In genomic region chr11:70501026-70501901, GRCh38 we compare ENCODE assay signal across 16 cellular contexts.
DNase-seq lines count a peak whose midpoint lies in the region; ATAC-seq, FAIRE-seq and TF ChIP-seq lines count a peak whose summit lies in the region.
"Had no signal": no experiment of that assay in that cellular context is flagged by ENCODE, and none has a peak within 500 bp of the region (broad histone marks: within the 10 kb centered on the region; RNA-seq: fewer than 3 reads in every experiment).

No MANE protein-coding gene starts in this region.

- FAIRE-seq in bronchial epithelial cell (lab: Jason Lieb, UNC) = peak; percentile 40

- peaks cover 17% of the 10 kb centered on the region for H3K27me3 Mint-ChIP-seq in stimulated activated naive CD8-positive, alpha-beta T cell treated with anti-CD3 and anti-CD28 coated beads, Interleukin-15, amount 100 ng/mL, for 72 hours
- H3K27me3 Mint-ChIP-seq: activated CD4-positive, alpha-beta T cell treated with anti-CD3 and anti-CD28 coated beads, Interleukin-2, amount 10 ng/mL, durations not matched to agents 24 days and 14 days; activated naive CD8-positive, alpha-beta T cell treated with anti-CD3 and anti-CD28 coated beads, Interleukin-2, amount 50 U/mL, for 24 hours had no signal

- DNase-seq in Right ventricle myocardium superior (peak; percentile 73), right atrium auricular region (ENCODE audit: low spot score) (no peak), bronchial epithelial cell (ENCODE audit: low read depth) (no peak), left lung (peak; percentile 14 to 74), aorta (peak; percentile 68 to 84)
- DNase-seq in stimulated activated naive CD8-positive, alpha-beta T cell treated with anti-CD3 and anti-CD28 coated beads, Interleukin-15, amount 100 ng/mL, for 72 hours = no peak
- no peak for DNase-seq in stimulated activated CD8-positive, alpha-beta memory T cell treated with anti-CD3 and anti-CD28 coated beads, Interleukin-4, amount 100 ng/mL, for 48 hours
- no peak for DNase-seq in activated CD4-positive, alpha-beta T cell treated with anti-CD3 and anti-CD28 coated beads for 1 hour
- DNase-seq: activated CD4-positive, alpha-beta T cell treated with anti-CD3 and anti-CD28 coated beads, Interleukin-2, amount 10 ng/mL, durations not matched to agents 24 days and 14 days; activated naive CD8-positive, alpha-beta T cell treated with anti-CD3 and anti-CD28 coated beads, Interleukin-2, amount 50 U/mL, for 24 hours; activated T-cell treated with anti-CD3 and anti-CD28 coated beads, Interleukin-2, amount 50 U/mL, for 48 hours; mammary epithelial cell; NCI-H146 had no signal

- H3K36me3 ChIP-seq in right atrium auricular region = no peaks in the 10 kb centered on the region
- H3K36me3 ChIP-seq in bronchial epithelial cell (ENCODE audit: control insufficient read depth, insufficient read depth, low read length) = no peaks in the 10 kb centered on the region
- H3K36me3 ChIP-seq in left lung = no peaks in the 10 kb centered on the region
- H3K36me3 ChIP-seq in aorta (ENCODE audit: control insufficient read depth in 1 of 2, insufficient read depth in 2 of 2, low read length in 1 of 2) = no peaks in the 10 kb centered on the region

- no peaks in the 10 kb centered on the region for H3K4me1 Mint-ChIP-seq in stimulated activated naive CD8-positive, alpha-beta T cell treated with anti-CD3 and anti-CD28 coated beads, Interleukin-15, amount 100 ng/mL, for 72 hours
- H3K4me1 Mint-ChIP-seq: activated CD4-positive, alpha-beta T cell treated with anti-CD3 and anti-CD28 coated beads, Interleukin-2, amount 10 ng/mL, durations not matched to agents 24 days and 14 days; activated naive CD8-positive, alpha-beta T cell treated with anti-CD3 and anti-CD28 coated beads, Interleukin-2, amount 50 U/mL, for 24 hours had no signal

- no peaks in the 10 kb centered on the region for H3K9me3 ChIP-seq in right atrium auricular region
- no peaks in the 10 kb centered on the region for H3K9me3 ChIP-seq in left lung
- no peaks in the 10 kb centered on the region for H3K9me3 ChIP-seq in aorta (ENCODE audit: control insufficient read depth, low read length)

- H3K27me3 ChIP-seq in right atrium auricular region (no peaks in the 10 kb centered on the region), bronchial epithelial cell (ENCODE audit: control insufficient read depth, insufficient read depth, low read length) (no peaks in the 10 kb centered on the region), left lung (no peaks in the 10 kb centered on the region), aorta (ENCODE audit: control insufficient read depth in 1 of 2, insufficient read depth in 2 of 2, low read length in 1 of 2) (no peaks in the 10 kb centered on the region)

- intact Hi-C loops in Right ventricle myocardium superior (cut with DNase I) (no loop called here), left lung (cut with DNase I) (no loop called here), aorta (cut with DNase I) (no loop called here)

- H3K27ac Mint-ChIP-seq in stimulated activated naive CD8-positive, alpha-beta T cell treated with anti-CD3 and anti-CD28 coated beads, Interleukin-15, amount 100 ng/mL, for 72 hours = no peak overlapping the region
- H3K27ac Mint-ChIP-seq: activated CD4-positive, alpha-beta T cell treated with anti-CD3 and anti-CD28 coated beads, Interleukin-2, amount 10 ng/mL, durations not matched to agents 24 days and 14 days; activated naive CD8-positive, alpha-beta T cell treated with anti-CD3 and anti-CD28 coated beads, Interleukin-2, amount 50 U/mL, for 24 hours; T-helper 2 cell treated with Interferon-gamma antibody and Interleukin-4, amounts not matched to agents 5 μg/mL and 100 μg/mL, for 36 hours had no signal

- H3K4me3 Mint-ChIP-seq in stimulated activated naive CD8-positive, alpha-beta T cell treated with anti-CD3 and anti-CD28 coated beads, Interleukin-15, amount 100 ng/mL, for 72 hours = no peak overlapping the region
- H3K4me3 Mint-ChIP-seq: activated CD4-positive, alpha-beta T cell treated with anti-CD3 and anti-CD28 coated beads, Interleukin-2, amount 10 ng/mL, durations not matched to agents 24 days and 14 days; activated naive CD8-positive, alpha-beta T cell treated with anti-CD3 and anti-CD28 coated beads, Interleukin-2, amount 50 U/mL, for 24 hours; T-helper 2 cell treated with Interferon-gamma antibody and Interleukin-4, amounts not matched to agents 5 μg/mL and 100 μg/mL, for 36 hours had no signal

- WGBS in aorta, 2 donors = 11 to 16% methylated on average over 26 of the region's 26 CpGs

- H3K4me1 ChIP-seq in right atrium auricular region (no peaks in the 10 kb centered on the region), left lung (no peaks in the 10 kb centered on the region), aorta (ENCODE audit: control insufficient read depth in 1 of 2, insufficient read depth in 2 of 2, low read length in 2 of 2) (no peaks in the 10 kb centered on the region)

- H3K9me3 Mint-ChIP-seq in stimulated activated naive CD8-positive, alpha-beta T cell treated with anti-CD3 and anti-CD28 coated beads, Interleukin-15, amount 100 ng/mL, for 72 hours = no peaks in the 10 kb centered on the region
- H3K9me3 Mint-ChIP-seq: activated CD4-positive, alpha-beta T cell treated with anti-CD3 and anti-CD28 coated beads, Interleukin-2, amount 10 ng/mL, durations not matched to agents 24 days and 14 days; activated naive CD8-positive, alpha-beta T cell treated with anti-CD3 and anti-CD28 coated beads, Interleukin-2, amount 50 U/mL, for 24 hours; T-helper 2 cell treated with Interferon-gamma antibody and Interleukin-4, amounts not matched to agents 5 μg/mL and 100 μg/mL, for 36 hours had no signal

- no peak overlapping the region for H3K4me3 ChIP-seq in right atrium auricular region
- H3K4me3 ChIP-seq in bronchial epithelial cell (ENCODE audit: low read depth, low read length) = no peak overlapping the region
- no peak overlapping the region for H3K4me3 ChIP-seq in left lung
- H3K4me3 ChIP-seq in aorta (ENCODE audit: low read length in 2 of 2) = no peak overlapping the region
- H3K4me3 ChIP-seq: skin epidermis had no signal

- no peak for TF ChIP-seq CTCF in right atrium auricular region (IDR thresholded peaks at IDR 0.05)
- no peak for TF ChIP-seq CTCF in bronchial epithelial cell (IDR thresholded peaks at IDR 0.05; ENCODE audit: insufficient read depth, low read length, severe bottlenecking)
- TF ChIP-seq CTCF in left lung (IDR thresholded peaks at IDR 0.05) = no peak

- peak; percentile 85 for ATAC-seq in Right ventricle myocardium superior (ENCODE audit: poor library complexity)
- ATAC-seq in left lung = peak; percentile 35
- ATAC-seq in aorta (ENCODE audit: low FRiP score) = peak; percentile 45
- no peak for ATAC-seq in stimulated activated naive CD8-positive, alpha-beta T cell treated with anti-CD3 and anti-CD28 coated beads, Interleukin-15, amount 100 ng/mL, for 72 hours
- ATAC-seq: activated naive CD8-positive, alpha-beta T cell treated with anti-CD3 and anti-CD28 coated beads, Interleukin-2, amount 50 U/mL, for 24 hours; esophagus mucosa had no signal

- H3K27ac ChIP-seq in right atrium auricular region = no peak overlapping the region
- H3K27ac ChIP-seq in left lung = no peak overlapping the region
- H3K27ac ChIP-seq in aorta (ENCODE audit: low read depth in 1 of 2, low read length in 2 of 2) = no peak overlapping the region
- H3K27ac ChIP-seq: skin epidermis had no signal

Comparison
In these comparisons a context has a peak if more than half of its experiments do, and no peak if none do; other contexts are left out.
1. DNase-seq: peak in Right ventricle myocardium superior (single experiment), left lung (2 of 2) and aorta (2 of 2); none in right atrium auricular region (single experiment), bronchial epithelial cell (single experiment), stimulated activated naive CD8-positive, alpha-beta T cell treated with anti-CD3 and anti-CD28 coated beads, Interleukin-15, amount 100 ng/mL, for 72 hours (0 of 2), stimulated activated CD8-positive, alpha-beta memory T cell treated with anti-CD3 and anti-CD28 coated beads, Interleukin-4, amount 100 ng/mL, for 48 hours (single experiment) and activated CD4-positive, alpha-beta T cell treated with anti-CD3 and anti-CD28 coated beads for 1 hour (single experiment).